In the genomic region with DNA sequence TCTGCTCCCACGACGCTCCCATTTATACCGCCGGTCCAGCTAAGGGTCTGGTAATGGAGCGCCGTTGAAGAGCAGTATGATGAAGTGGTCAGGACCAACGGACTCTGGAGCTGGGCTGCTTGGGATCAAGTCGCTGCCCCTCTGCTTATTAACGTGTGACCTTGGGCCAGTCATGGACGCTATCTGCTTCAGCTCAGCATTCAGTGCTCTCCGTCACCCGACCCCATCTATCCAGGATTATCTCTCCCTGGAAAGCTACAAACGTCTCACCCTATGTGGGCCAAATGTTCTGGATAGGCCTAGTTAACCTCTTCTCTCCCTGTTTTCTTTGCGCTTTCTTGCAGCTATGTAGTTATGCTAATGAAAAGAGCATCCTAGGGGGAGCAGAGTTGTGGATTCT, we compare ENCODE assay signal across 8 cellular contexts. TPM values are rescaled to one million over a fixed set of nuclear protein-coding genes. Genes with fewer than 3 reads are reported as not detected.
A peak's percentile ranks its signal among the peaks of the same experiment; 100 is the strongest.
DNase-seq lines count a peak whose midpoint lies in the region; ATAC-seq and TF ChIP-seq lines count a peak whose summit lies in the region.

No MANE protein-coding gene starts in this region.

- ATAC-seq in GM18867 (IDR thresholded peaks at IDR 0.05; ENCODE audit: unreplicated experiment): no peak

- H3K79me2 ChIP-seq in osteoblast (ENCODE audit: insufficient read depth, low read length): peaks cover 46% of the 10 kb centered on the region

- intact Hi-C loops in esophagus squamous epithelium (cut with DNase I): no loop called here

- peak overlapping the region; percentile 95 for H3K4me3 Mint-ChIP-seq in T-helper 2 cell treated with Interferon-gamma antibody and Interleukin-4, amounts not matched to agents 5 μg/mL and 100 μg/mL, for 36 hours

- H3K4me3 ChIP-seq in esophagus squamous epithelium (peak overlapping the region; percentile 77 to 94 (median 84)), osteoblast (ENCODE audit: insufficient read depth, low read length) (peak overlapping the region; percentile 86)

- H3K9me3 ChIP-seq in esophagus squamous epithelium (no peaks in the 10 kb centered on the region), osteoblast (ENCODE audit: low read depth, low read length) (no peaks in the 10 kb centered on the region)

- peaks cover 0 to 27% (median 17%) of the 10 kb centered on the region in 3 donors for H3K4me1 ChIP-seq in esophagus squamous epithelium
- peaks cover 13% of the 10 kb centered on the region for H3K4me1 ChIP-seq in osteoblast (ENCODE audit: insufficient read depth, low read length)

- H3K27ac Mint-ChIP-seq in T-helper 2 cell treated with Interferon-gamma antibody and Interleukin-4, amounts not matched to agents 5 μg/mL and 100 μg/mL, for 36 hours: peak overlapping the region; percentile 96

- no peaks in the 10 kb centered on the region for H3K27me3 Mint-ChIP-seq in T-helper 2 cell treated with Interferon-gamma antibody and Interleukin-4, amounts not matched to agents 5 μg/mL and 100 μg/mL, for 36 hours (ENCODE audit: low read depth)

- no peak for TF ChIP-seq POLR2A in esophagus squamous epithelium (IDR thresholded peaks at IDR 0.05)

- H3K27ac ChIP-seq in esophagus squamous epithelium: peak overlapping the region in 3 of 4 donors; percentile 81 to 88 (median 86)
- H3K27ac ChIP-seq in osteoblast (ENCODE audit: low read depth, low read length): peak overlapping the region; percentile 40

- peaks cover 30% of the 10 kb centered on the region for H3K4me1 Mint-ChIP-seq in T-helper 2 cell treated with Interferon-gamma antibody and Interleukin-4, amounts not matched to agents 5 μg/mL and 100 μg/mL, for 36 hours (ENCODE audit: low read depth)

- H3K27me3 ChIP-seq in esophagus squamous epithelium (no peaks in the 10 kb centered on the region), osteoblast (ENCODE audit: insufficient read depth, low read length) (no peaks in the 10 kb centered on the region)

- 5 to 12% methylated on average over 10 to 14 of the region's 14 CpGs for WGBS in esophagus squamous epithelium, 2 donors

- peak overlapping the region; percentile 100 for H3K4me2 ChIP-seq in osteoblast (ENCODE audit: insufficient read depth, low read length)

- TF ChIP-seq CTCF in esophagus squamous epithelium (IDR thresholded peaks at IDR 0.05): no peak
- TF ChIP-seq CTCF in osteoblast (IDR thresholded peaks at IDR 0.05; ENCODE audit: extremely low read depth, low read depth, low read length): no peak
- TF ChIP-seq CTCF in GM13976 (IDR thresholded peaks at IDR 0.05; ENCODE audit: borderline replicate concordance, control extremely low read depth, extremely low read depth, insufficient read depth, missing control alignments): no peak

- H3K36me3 ChIP-seq in esophagus squamous epithelium (peaks cover 0 to 4% (median 0%) of the 10 kb centered on the region in 3 donors), osteoblast (ENCODE audit: insufficient read depth, low read length) (no peaks in the 10 kb centered on the region)

- no peaks in the 10 kb centered on the region for H3K9me3 Mint-ChIP-seq in T-helper 2 cell treated with Interferon-gamma antibody and Interleukin-4, amounts not matched to agents 5 μg/mL and 100 μg/mL, for 36 hours

- in situ Hi-C loops in GM13976 (cut with MboI; ENCODE audit: low sequenced_read_pairs, unreplicated experiment): no loop called here

- H2AFZ ChIP-seq in osteoblast (ENCODE audit: low read length): peak overlapping the region; percentile 94

- no peak for DNase-seq in T-helper 2 cell treated with Interferon-gamma antibody and Interleukin-4, amounts not matched to agents 5 μg/mL and 100 μg/mL, for 36 hours (ENCODE audit: low spot score)
- no peak for DNase-seq in T-helper 2 cell
- DNase-seq in RPMI7951 (ENCODE audit: low read depth): peak; percentile 15
- DNase-seq in esophagus squamous epithelium (lab: John Stamatoyannopoulos, UW): no peak
- peak; percentile 61 for DNase-seq in osteoblast (ENCODE audit: insufficient read length, low spot score, missing footprints)
- DNase-seq in GM13976 (ENCODE audit: low spot score): no peak
- no peak for DNase-seq in NK-92 treated with Interleukin-12 subunit alpha and Interleukin-12 subunit beta, amount 100 ng/mL, for 24 hours (lab: John Stamatoyannopoulos, UW)

- peaks cover 37% of the 10 kb centered on the region for H3K36me3 Mint-ChIP-seq in T-helper 2 cell treated with Interferon-gamma antibody and Interleukin-4, amounts not matched to agents 5 μg/mL and 100 μg/mL, for 36 hours (ENCODE audit: low read depth)

- H4K20me1 ChIP-seq in osteoblast (ENCODE audit: insufficient read depth, low read length): peaks cover 2% of the 10 kb centered on the region

RNA-seq across cellular contexts. Expression of a gene that starts 0.9 kb away (rescaled TPM):
- 48.1 and 53.8 TPM in 2 replicates for total RNA-seq in RPMI7951 (2014; rRNA removed; shearing (Covaris generic))
- total RNA-seq in esophagus squamous epithelium (10 to 100 TPM in 3 of 4 donors, 1 to 10 TPM in 1; 8.3 to 14.4 (median 12.3) TPM), osteoblast (14.5 and 16.5 TPM in 2 replicates)

RNA-seq across cellular contexts. Expression of a gene that starts 34.7 kb away (rescaled TPM):
- not detected in 2 replicates for total RNA-seq in RPMI7951 (2014; rRNA removed; shearing (Covaris generic))
- total RNA-seq in esophagus squamous epithelium (10 to 100 TPM in 2 of 4 donors, 1 to 10 TPM in 2; 5.7 to 16.0 (median 10.2) TPM), osteoblast (under 0.01 TPM in 1 of 2 replicates, not detected in the other)

Comparison
In these comparisons a context has a peak if more than half of its experiments do, and no peak if none do; other contexts are left out.
1. DNase-seq: peak in RPMI7951 (single experiment) and osteoblast (single experiment); none in T-helper 2 cell treated with Interferon-gamma antibody and Interleukin-4, amounts not matched to agents 5 μg/mL and 100 μg/mL, for 36 hours (single experiment), T-helper 2 cell (0 of 5), esophagus squamous epithelium (single experiment), GM13976 (single experiment) and NK-92 treated with Interleukin-12 subunit alpha and Interleukin-12 subunit beta, amount 100 ng/mL, for 24 hours (single experiment).